ENCODE assay signal across 8 cellular contexts in genomic region chr16:53503270-53503911, GRCh38. TPM values are rescaled to one million over a fixed set of nuclear protein-coding genes. Genes with fewer than 3 reads are reported as not detected.
DNase-seq lines count a peak whose midpoint lies in the region; ATAC-seq lines count a peak whose summit lies in the region.

No MANE protein-coding gene starts in this region.

- H3K9ac ChIP-seq in rectal smooth muscle tissue (ENCODE audit: low read length), result peak overlapping the region; percentile 66

- peak overlapping the region; percentile 65 for H3K4me3 ChIP-seq in rectal smooth muscle tissue (ENCODE audit: low read length)
- peak overlapping the region; percentile 8 to 62 for H3K4me3 ChIP-seq in aorta (ENCODE audit: low read length in 2 of 2)

- H3K4me1 ChIP-seq in rectal smooth muscle tissue (ENCODE audit: control insufficient read depth, insufficient read depth, low read length) (peaks cover 24% of the 10 kb centered on the region), aorta (ENCODE audit: control insufficient read depth in 1 of 2, insufficient read depth in 2 of 2, low read length in 2 of 2) (peaks cover 0 to 4% of the 10 kb centered on the region in 2 donors)

- H3K27me3 ChIP-seq in rectal smooth muscle tissue (ENCODE audit: control insufficient read depth, insufficient read depth, low read length), result no peaks in the 10 kb centered on the region
- no peaks in the 10 kb centered on the region for H3K27me3 ChIP-seq in aorta (ENCODE audit: control insufficient read depth in 1 of 2, insufficient read depth in 2 of 2, low read length in 1 of 2)

- H3K36me3 ChIP-seq in rectal smooth muscle tissue (ENCODE audit: control insufficient read depth, insufficient read depth, low read length) (no peaks in the 10 kb centered on the region), aorta (ENCODE audit: control insufficient read depth in 1 of 2, insufficient read depth in 2 of 2, low read length in 1 of 2) (no peaks in the 10 kb centered on the region)

- no peaks in the 10 kb centered on the region for H3K9me3 ChIP-seq in aorta (ENCODE audit: control insufficient read depth, low read length)

- 0% methylated on average over 38 to 46 of the region's 46 CpGs for WGBS in aorta, 2 donors

- intact Hi-C loops in aorta (cut with DNase I), result loop anchor here (1.0 to 5.0 kb wide), 4 partner anchors 66 to 1424 kb away; partner anchors contain the start of gene RBL2 (in 1 of the 2)

- peak overlapping the region; percentile 98 for H3K27ac ChIP-seq in rectal smooth muscle tissue (ENCODE audit: low read depth, low read length)
- peak overlapping the region; percentile 73 to 78 for H3K27ac ChIP-seq in aorta (ENCODE audit: low read depth in 1 of 2, low read length in 2 of 2)

- ATAC-seq in GM18511 (IDR thresholded peaks at IDR 0.05; ENCODE audit: unreplicated experiment), result peak; percentile 91
- peak; percentile 96 for ATAC-seq in HG03025 (IDR thresholded peaks at IDR 0.05; ENCODE audit: low FRiP score, unreplicated experiment)
- peak; percentile 97 for ATAC-seq in aorta (ENCODE audit: low FRiP score)

- DNase-seq in NCI-H2029 treated with DMSO at 0.1 percent for 48 hours (lab: John Stamatoyannopoulos, UW) (peak; percentile 78), T1000 (lab: John Stamatoyannopoulos, UW) (peak; percentile 98), astrocyte of the hippocampus (ENCODE audit: low read depth, low spot score) (peak; percentile 100), hepatic stellate cell (ENCODE audit: low spot score) (peak; percentile 99), aorta (peak; percentile 100)

RNA-seq across cellular contexts. Expression of gene AKTIP, which starts 0.4 kb away (rescaled TPM):
- 10 to 100 TPM; 47.1 to 50.6 TPM for total RNA-seq in aorta
- 10 to 100 TPM; 48.9 to 73.0 TPM for polyA plus RNA-seq in aorta

Comparison
In these comparisons a context has a peak if more than half of its experiments do, and no peak if none do; other contexts are left out.
1. Peak in every context shown above with its lines: DNase-seq, ATAC-seq, H3K4me3 ChIP-seq and H3K27ac ChIP-seq.